ENCODE assay signal across 14 cellular contexts in the genomic region with DNA sequence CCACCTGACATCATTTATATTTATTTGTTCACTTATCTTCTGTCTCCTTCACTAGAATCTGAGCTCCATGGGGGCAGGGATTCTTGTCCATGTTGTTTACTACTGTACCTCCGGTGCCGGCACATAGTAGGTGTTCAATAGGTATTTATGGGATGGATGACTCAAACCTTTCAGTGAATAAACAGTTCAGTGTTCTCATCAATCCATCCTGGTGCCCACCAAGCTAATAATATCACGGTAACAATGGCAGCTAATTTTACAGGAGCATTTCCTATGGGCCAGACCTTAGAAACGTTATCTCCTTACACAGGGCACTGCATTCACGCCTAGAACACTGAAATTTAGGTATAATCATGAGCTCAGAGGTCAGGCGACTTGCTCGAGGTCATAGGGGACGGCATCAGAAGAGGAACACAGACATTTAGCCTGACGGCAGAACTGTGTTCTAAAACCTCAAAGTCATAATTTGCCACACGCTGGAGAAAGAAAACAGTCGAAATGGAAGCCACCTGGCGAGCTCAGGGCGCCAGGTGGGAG. TPM values are rescaled to one million over a fixed set of nuclear protein-coding genes. Genes with fewer than 3 reads are reported as not detected.
A peak's percentile ranks its signal among the peaks of the same experiment; 100 is the strongest.
DNase-seq lines count a peak whose midpoint lies in the region; ATAC-seq, FAIRE-seq and TF ChIP-seq lines count a peak whose summit lies in the region.
"Had no signal": no experiment of that assay in that cellular context is flagged by ENCODE, and none has a peak within 500 bp of the region (broad histone marks: within the 10 kb centered on the region; RNA-seq: fewer than 3 reads in every experiment).

No MANE protein-coding gene starts in this region.

- TF ChIP-seq CTCF in HepG2 (CRISPR knock-in tag; IDR thresholded peaks at IDR 0.05), result no peak
- no peak for TF ChIP-seq CTCF in right lobe of liver (IDR thresholded peaks at IDR 0.05)
- TF ChIP-seq CTCF in HFFc6 (IDR thresholded peaks at IDR 0.05), result no peak

- H3K4me2 ChIP-seq in HepG2 (ENCODE audit: low read depth, low read length), result peak overlapping the region; percentile 49

- no peak for TF ChIP-seq RAD21 in HepG2 (CRISPR knock-in tag; IDR thresholded peaks at IDR 0.05)

- no peak overlapping the region for H3K9ac ChIP-seq in HepG2 (ENCODE audit: insufficient read depth, low read depth, low read length)
- H3K9ac ChIP-seq in iPS-20b (ENCODE audit: low read depth, low read length), result peak overlapping the region; percentile 97

- H3K27me3 ChIP-seq in HepG2 (ENCODE audit: control insufficient read depth in 1 of 2, insufficient read depth in 2 of 2, low read length in 2 of 2), result peaks cover 16 to 68% of the 10 kb centered on the region in 2 experiments
- peaks cover 4 to 22% of the 10 kb centered on the region in 2 donors for H3K27me3 ChIP-seq in right lobe of liver
- peaks cover 15% of the 10 kb centered on the region; the same call in 1 of the 2 replicates for H3K27me3 ChIP-seq in iPS-20b (ENCODE audit: insufficient read depth, low read length)

- CTCF ChIA-PET in HepG2 (lab: Yijun Ruan, JAX; ENCODE audit: low intra/inter-chr PET ratio, low total read pairs), result no interaction called here

- H3K27ac Mint-ChIP-seq in T-helper 17 cell (no peak overlapping the region), HFFc6 (no peak overlapping the region)

- peaks cover 16% of the 10 kb centered on the region for H3K36me3 Mint-ChIP-seq in T-helper 17 cell (ENCODE audit: low read depth)
- no peaks in the 10 kb centered on the region for H3K36me3 Mint-ChIP-seq in HFFc6 (ENCODE audit: low read depth)

- H3K4me3 ChIP-seq in HepG2 (replicated peaks in 1 of 3; ENCODE audit: insufficient read depth in 1 of 3, low read depth in 2 of 3, low read length in 3 of 3) (peak overlapping the region in 1 of 3 experiments; percentile 24; a peak in 1 of 6 replicates), right lobe of liver (no peak overlapping the region), iPS-20b (ENCODE audit: low read length) (peak overlapping the region; percentile 88)

- H2AFZ ChIP-seq in HepG2 (ENCODE audit: low read length), result no peak overlapping the region

- peaks cover 23% of the 10 kb centered on the region for H3K4me1 Mint-ChIP-seq in T-helper 17 cell
- peaks cover 17% of the 10 kb centered on the region for H3K4me1 Mint-ChIP-seq in HFFc6 (ENCODE audit: low read depth)

- no TSS peak for BruUV-seq in HepG2 (replicated peaks; lab: Mats Ljungman, UMichigan)

- no peaks in the 10 kb centered on the region for H3K9me3 Mint-ChIP-seq in HFFc6

- no peaks in the 10 kb centered on the region for H4K20me1 ChIP-seq in HepG2 (ENCODE audit: insufficient read depth, low read length)

- no peaks in the 10 kb centered on the region for H3K36me3 ChIP-seq in HepG2 (replicated peaks in 1 of 2; ENCODE audit: control insufficient read depth in 1 of 2, insufficient read depth in 2 of 2, low read length in 2 of 2)
- no peaks in the 10 kb centered on the region for H3K36me3 ChIP-seq in right lobe of liver
- peaks cover 15% of the 10 kb centered on the region; the same call in 1 of the 2 replicates for H3K36me3 ChIP-seq in iPS-20b (ENCODE audit: insufficient read depth, low read depth, low read length)
- H3K36me3 ChIP-seq: Peyer's patch, thoracic aorta had no signal

- 6% methylated on average over 9 of the region's 13 CpGs for WGBS in HepG2 (ENCODE audit: low lambda C conversion rate)
- 3% methylated on average over 13 of the region's 13 CpGs for WGBS in right lobe of liver (ENCODE audit: insufficient coverage, low coverage, low lambda C conversion rate, missing lambda C conversion rate)

- FAIRE-seq in HepG2 (lab: Jason Lieb, UNC), result no peak
- FAIRE-seq: D721Med had no signal

- TF ChIP-seq POLR2A in HepG2 (IDR thresholded peaks at IDR 0.05; ENCODE audit: insufficient read depth in 1 of 2, low read depth in 2 of 2, low read length in 2 of 2) (no peak), right lobe of liver (IDR thresholded peaks at IDR 0.05) (no peak)

- intact Hi-C loops in HepG2 (cut with micrococcal nuclease; ENCODE audit: unreplicated experiment), result no loop called here
- intact Hi-C loops in right lobe of liver (cut with DNase I), result no loop called here

- TF ChIP-seq EP300 in HepG2 (IDR thresholded peaks at IDR 0.05; ENCODE audit: low read depth in 2 of 2, low read length in 2 of 2) (no peak), HepG2 (CRISPR knock-in tag; IDR thresholded peaks at IDR 0.05; ENCODE audit: borderline replicate concordance) (no peak)

- DNase-seq in HepG2 (ENCODE audit: low spot score), result no peak
- DNase-seq in right lobe of liver, result no peak
- no peak for DNase-seq in T-helper 17 cell
- no peak for DNase-seq in activated CD4-positive, CD25-positive, alpha-beta regulatory T cell (lab: John Stamatoyannopoulos, UW)
- DNase-seq in KG1 (lab: John Stamatoyannopoulos, UW), result no peak
- DNase-seq in HFFc6, result no peak
- DNase-seq: activated effector memory CD4-positive, alpha-beta T cell treated with anti-CD3 and anti-CD28 coated beads, Interleukin-2, amount 50 U/mL, for 16 hours; effector CD8-positive, alpha-beta T cell; Peyer's patch; stimulated activated CD4-positive, alpha-beta T cell treated with anti-CD3 and anti-CD28 coated beads, Interleukin-2, amount 100 ng/mL, for 24 hours had no signal

- POLR2A ChIA-PET in HepG2 (lab: Yijun Ruan, JAX), result interaction anchor here (0.7 kb wide), 1 partner anchor 19 kb away, joined by 3 read pairs; no protein-coding TSS in a partner anchor

- in situ Hi-C loops in HepG2 (cut with HindIII; ENCODE audit: extremely low pct_ligation_motif_present, low pct_unique_long_range_greater_than_20kb), result loop anchor here (10.0 kb wide), 1 partner anchor 65 kb away; no protein-coding TSS in a partner anchor

- H3K27me3 Mint-ChIP-seq in T-helper 17 cell (peaks cover 51% of the 10 kb centered on the region), HFFc6 (ENCODE audit: insufficient read depth) (peaks cover 39% of the 10 kb centered on the region)

- H3K9me3 ChIP-seq in HepG2 (ENCODE audit: low read length) (no peaks in the 10 kb centered on the region), right lobe of liver (no peaks in the 10 kb centered on the region), T-helper 17 cell (ENCODE audit: control insufficient read depth, low read length, poor library complexity, severe bottlenecking) (no peaks in the 10 kb centered on the region), iPS-20b (ENCODE audit: insufficient read depth, low read depth, low read length) (no peaks in the 10 kb centered on the region)
- H3K9me3 ChIP-seq: Peyer's patch, thoracic aorta had no signal

- no peak overlapping the region for H3K27ac ChIP-seq in HepG2 (ENCODE audit: extremely low read length, insufficient read depth, low read length)
- no peak overlapping the region for H3K27ac ChIP-seq in right lobe of liver
- H3K27ac ChIP-seq in iPS-20b (ENCODE audit: low read length), result peak overlapping the region; percentile 72
- H3K27ac ChIP-seq: Peyer's patch, thoracic aorta had no signal

- ATAC-seq in HepG2 (no peak), right lobe of liver (no peak), T-helper 17 cell (no peak), HG03025 (IDR thresholded peaks at IDR 0.05; ENCODE audit: low FRiP score, unreplicated experiment) (no peak)

- no peaks in the 10 kb centered on the region for H3K79me2 ChIP-seq in HepG2 (ENCODE audit: insufficient read depth, low read length)

- H3K4me3 Mint-ChIP-seq in T-helper 17 cell (peak overlapping the region; percentile 83), HFFc6 (no peak overlapping the region)

- H3K4me1 ChIP-seq in HepG2 (ENCODE audit: insufficient read depth, low read length), result peaks cover 15% of the 10 kb centered on the region
- H3K4me1 ChIP-seq in right lobe of liver, result peaks cover 0 to 16% (median 0%) of the 10 kb centered on the region in 4 donors
- H3K4me1 ChIP-seq in iPS-20b (ENCODE audit: insufficient read depth, low read length), result peaks cover 21% of the 10 kb centered on the region; the same call in 1 of the 2 replicates

RNA-seq across cellular contexts. Expression of a gene that starts 1.3 kb away (rescaled TPM):
- 0.02 TPM in 1 of 2 replicates, not detected in the other for total RNA-seq in HepG2 (2016; rRNA removed; fragmentation: Illumina TruSeq; extraction: Trizol)
- total RNA-seq in HepG2 (2016; cell fraction: cytosol; rRNA removed; fragmentation: Illumina TruSeq; extraction: Trizol; ENCODE audit: low read depth), result not detected in 2 replicates
- 0.02 TPM in 1 of 2 replicates, not detected in the other for total RNA-seq in HepG2 (2016; cell fraction: insoluble cytoplasmic fraction; rRNA removed; fragmentation: Illumina TruSeq; extraction: Trizol)
- not detected in 2 replicates for total RNA-seq in HepG2 (2016; cell fraction: membrane; rRNA removed; fragmentation: Illumina TruSeq; extraction: Trizol)
- total RNA-seq in HepG2 (2016; cell fraction: nucleus; rRNA removed; fragmentation: Illumina TruSeq; extraction: Trizol), result not detected in 2 replicates
- polyA plus RNA-seq in HepG2 (2011; rRNA removed), result not detected in 2 replicates
- under 0.01 TPM in 1 of 2 replicates, not detected in the other for polyA plus RNA-seq in HepG2 (2011; cell fraction: cytosol; rRNA removed)
- not detected in 2 replicates for polyA plus RNA-seq in HepG2 (2011; cell fraction: nucleus; rRNA removed)
- polyA plus RNA-seq in HepG2 (2012), result not detected in 2 replicates
- polyA plus RNA-seq in HepG2 (2016; cell fraction: cytosol; fragmentation: Illumina TruSeq; extraction: Trizol; ENCODE audit: low read depth), result not detected in 2 replicates
- polyA plus RNA-seq in HepG2 (2016; cell fraction: insoluble cytoplasmic fraction; fragmentation: Illumina TruSeq; extraction: Trizol; ENCODE audit: low read depth), result not detected in 2 replicates
- not detected in 2 replicates for polyA plus RNA-seq in HepG2 (2016; cell fraction: membrane; fragmentation: Illumina TruSeq; extraction: Trizol; ENCODE audit: low read depth)
- polyA plus RNA-seq in HepG2 (2016; cell fraction: nucleus; fragmentation: Illumina TruSeq; extraction: Trizol; ENCODE audit: insufficient read depth, low read depth), result 0.05 TPM in 1 of 2 replicates, not detected in the other
- polyA minus RNA-seq in HepG2 (2011; rRNA and poly(A)+ RNA removed; ENCODE audit: low replicate concordance), result 0.09 and 0.10 TPM in 2 replicates
- polyA minus RNA-seq in HepG2 (2011; cell fraction: cytosol; rRNA and poly(A)+ RNA removed), result not detected in 2 replicates
- polyA minus RNA-seq in HepG2 (2011; cell fraction: nucleus; rRNA and poly(A)+ RNA removed), result not detected in 2 replicates
- total RNA-seq in right lobe of liver, result not detected
- under 1 TPM in 1 of 2 donors, not detected in 1; 0.17 TPM for total RNA-seq in T-helper 17 cell
- total RNA-seq in HFFc6 (2021; fragmentation: NEBNext Ultra II Directional; extraction: Animal tissue kit (Norgen Biotek cat#: 25700)), result not detected
- total RNA-seq: Peyer's patch had no signal

RNA-seq across cellular contexts. Expression of a gene that starts 9.3 kb away (rescaled TPM):
- 37.6 and 53.8 TPM in 2 replicates for total RNA-seq in HepG2 (2016; rRNA removed; fragmentation: Illumina TruSeq; extraction: Trizol)
- total RNA-seq in HepG2 (2016; cell fraction: cytosol; rRNA removed; fragmentation: Illumina TruSeq; extraction: Trizol; ENCODE audit: low read depth), result 164 and 195 TPM in 2 replicates
- 34.8 and 55.0 TPM in 2 replicates for total RNA-seq in HepG2 (2016; cell fraction: insoluble cytoplasmic fraction; rRNA removed; fragmentation: Illumina TruSeq; extraction: Trizol)
- 127 and 152 TPM in 2 replicates for total RNA-seq in HepG2 (2016; cell fraction: membrane; rRNA removed; fragmentation: Illumina TruSeq; extraction: Trizol)
- 28.6 and 32.6 TPM in 2 replicates for total RNA-seq in HepG2 (2016; cell fraction: nucleus; rRNA removed; fragmentation: Illumina TruSeq; extraction: Trizol)
- polyA plus RNA-seq in HepG2 (2011; rRNA removed), result 51.8 and 53.0 TPM in 2 replicates
- 56.2 and 86.8 TPM in 2 replicates for polyA plus RNA-seq in HepG2 (2011; cell fraction: cytosol; rRNA removed)
- 69.0 and 73.0 TPM in 2 replicates for polyA plus RNA-seq in HepG2 (2011; cell fraction: nucleus; rRNA removed)
- polyA plus RNA-seq in HepG2 (2012), result 33.6 and 38.0 TPM in 2 replicates
- 231 and 260 TPM in 2 replicates for polyA plus RNA-seq in HepG2 (2016; cell fraction: cytosol; fragmentation: Illumina TruSeq; extraction: Trizol; ENCODE audit: low read depth)
- 43.5 and 51.8 TPM in 2 replicates for polyA plus RNA-seq in HepG2 (2016; cell fraction: insoluble cytoplasmic fraction; fragmentation: Illumina TruSeq; extraction: Trizol; ENCODE audit: low read depth)
- 147 and 163 TPM in 2 replicates for polyA plus RNA-seq in HepG2 (2016; cell fraction: membrane; fragmentation: Illumina TruSeq; extraction: Trizol; ENCODE audit: low read depth)
- polyA plus RNA-seq in HepG2 (2016; cell fraction: nucleus; fragmentation: Illumina TruSeq; extraction: Trizol; ENCODE audit: insufficient read depth, low read depth), result 60.5 and 63.4 TPM in 2 replicates
- 65.7 and 126 TPM in 2 replicates for polyA minus RNA-seq in HepG2 (2011; rRNA and poly(A)+ RNA removed; ENCODE audit: low replicate concordance)
- polyA minus RNA-seq in HepG2 (2011; cell fraction: cytosol; rRNA and poly(A)+ RNA removed), result 20.8 and 24.6 TPM in 2 replicates
- 15.5 and 18.3 TPM in 2 replicates for polyA minus RNA-seq in HepG2 (2011; cell fraction: nucleus; rRNA and poly(A)+ RNA removed)
- total RNA-seq in right lobe of liver, result 10 to 100 TPM; 18.0 to 66.4 (median 29.7) TPM
- total RNA-seq in T-helper 17 cell, result 10 to 100 TPM; 23.2 to 28.1 TPM
- 10 to 100 TPM; 31.7 to 48.8 (median 42.2) TPM for total RNA-seq in HFFc6 (2021; fragmentation: NEBNext Ultra II Directional; extraction: Animal tissue kit (Norgen Biotek cat#: 25700))

RNA-seq across cellular contexts. Expression of a gene that starts 26.2 kb away (rescaled TPM):
- total RNA-seq in HepG2 (2016; rRNA removed; fragmentation: Illumina TruSeq; extraction: Trizol) (10.0 and 10.7 TPM in 2 replicates), right lobe of liver (10 to 100 TPM in 4 of 6 experiments, 1 to 10 TPM in 2; 7.0 to 21.1 (median 11.5) TPM), T-helper 17 cell (1 to 10 TPM; 2.7 to 4.2 TPM)
- 21.0 and 25.0 TPM in 2 replicates for total RNA-seq in HepG2 (2016; cell fraction: cytosol; rRNA removed; fragmentation: Illumina TruSeq; extraction: Trizol; ENCODE audit: low read depth)
- 8.7 and 9.5 TPM in 2 replicates for total RNA-seq in HepG2 (2016; cell fraction: insoluble cytoplasmic fraction; rRNA removed; fragmentation: Illumina TruSeq; extraction: Trizol)
- total RNA-seq in HepG2 (2016; cell fraction: membrane; rRNA removed; fragmentation: Illumina TruSeq; extraction: Trizol), result 20.2 and 24.8 TPM in 2 replicates
- 4.0 and 5.2 TPM in 2 replicates for total RNA-seq in HepG2 (2016; cell fraction: nucleus; rRNA removed; fragmentation: Illumina TruSeq; extraction: Trizol)
- 8.0 and 8.1 TPM in 2 replicates for polyA plus RNA-seq in HepG2 (2011; rRNA removed)
- polyA plus RNA-seq in HepG2 (2011; cell fraction: cytosol; rRNA removed), result 7.1 and 10.5 TPM in 2 replicates
- polyA plus RNA-seq in HepG2 (2011; cell fraction: nucleus; rRNA removed), result 3.5 and 4.5 TPM in 2 replicates
- polyA plus RNA-seq in HepG2 (2012), result 2.1 and 2.9 TPM in 2 replicates
- polyA plus RNA-seq in HepG2 (2016; cell fraction: cytosol; fragmentation: Illumina TruSeq; extraction: Trizol; ENCODE audit: low read depth), result 34.0 and 38.4 TPM in 2 replicates
- polyA plus RNA-seq in HepG2 (2016; cell fraction: insoluble cytoplasmic fraction; fragmentation: Illumina TruSeq; extraction: Trizol; ENCODE audit: low read depth), result 11.8 and 12.6 TPM in 2 replicates
- polyA plus RNA-seq in HepG2 (2016; cell fraction: membrane; fragmentation: Illumina TruSeq; extraction: Trizol; ENCODE audit: low read depth), result 23.7 and 27.8 TPM in 2 replicates
- 9.0 and 9.5 TPM in 2 replicates for polyA plus RNA-seq in HepG2 (2016; cell fraction: nucleus; fragmentation: Illumina TruSeq; extraction: Trizol; ENCODE audit: insufficient read depth, low read depth)
- polyA minus RNA-seq in HepG2 (2011; rRNA and poly(A)+ RNA removed; ENCODE audit: low replicate concordance), result 3.3 and 10.2 TPM in 2 replicates
- polyA minus RNA-seq in HepG2 (2011; cell fraction: cytosol; rRNA and poly(A)+ RNA removed), result 2.5 and 3.6 TPM in 2 replicates
- 0.64 and 1.1 TPM in 2 replicates for polyA minus RNA-seq in HepG2 (2011; cell fraction: nucleus; rRNA and poly(A)+ RNA removed)
- 1 to 10 TPM; 2.5 to 4.4 (median 3.6) TPM for total RNA-seq in HFFc6 (2021; fragmentation: NEBNext Ultra II Directional; extraction: Animal tissue kit (Norgen Biotek cat#: 25700))

RNA-seq across cellular contexts. Expression of a gene that starts 35.5 kb away (rescaled TPM):
- total RNA-seq in HepG2 (2016; rRNA removed; fragmentation: Illumina TruSeq; extraction: Trizol) (13.4 and 22.4 TPM in 2 replicates), right lobe of liver (10 to 100 TPM in 4 of 6 experiments, 1 to 10 TPM in 2; 8.7 to 15.3 (median 10.5) TPM), T-helper 17 cell (10 to 100 TPM; 36.2 to 36.5 TPM)
- total RNA-seq in HepG2 (2016; cell fraction: cytosol; rRNA removed; fragmentation: Illumina TruSeq; extraction: Trizol; ENCODE audit: low read depth), result 8.3 and 9.2 TPM in 2 replicates
- total RNA-seq in HepG2 (2016; cell fraction: insoluble cytoplasmic fraction; rRNA removed; fragmentation: Illumina TruSeq; extraction: Trizol), result 13.9 and 21.3 TPM in 2 replicates
- total RNA-seq in HepG2 (2016; cell fraction: membrane; rRNA removed; fragmentation: Illumina TruSeq; extraction: Trizol), result 11.8 and 12.2 TPM in 2 replicates
- total RNA-seq in HepG2 (2016; cell fraction: nucleus; rRNA removed; fragmentation: Illumina TruSeq; extraction: Trizol), result 27.2 and 30.0 TPM in 2 replicates
- 27.9 and 31.2 TPM in 2 replicates for polyA plus RNA-seq in HepG2 (2011; rRNA removed)
- 15.5 and 22.9 TPM in 2 replicates for polyA plus RNA-seq in HepG2 (2011; cell fraction: cytosol; rRNA removed)
- 216 and 281 TPM in 2 replicates for polyA plus RNA-seq in HepG2 (2011; cell fraction: nucleus; rRNA removed)
- 14.5 and 21.6 TPM in 2 replicates for polyA plus RNA-seq in HepG2 (2012)
- polyA plus RNA-seq in HepG2 (2016; cell fraction: cytosol; fragmentation: Illumina TruSeq; extraction: Trizol; ENCODE audit: low read depth), result 6.4 and 7.6 TPM in 2 replicates
- 16.6 and 20.5 TPM in 2 replicates for polyA plus RNA-seq in HepG2 (2016; cell fraction: insoluble cytoplasmic fraction; fragmentation: Illumina TruSeq; extraction: Trizol; ENCODE audit: low read depth)
- 10.7 and 11.0 TPM in 2 replicates for polyA plus RNA-seq in HepG2 (2016; cell fraction: membrane; fragmentation: Illumina TruSeq; extraction: Trizol; ENCODE audit: low read depth)
- polyA plus RNA-seq in HepG2 (2016; cell fraction: nucleus; fragmentation: Illumina TruSeq; extraction: Trizol; ENCODE audit: insufficient read depth, low read depth), result 63.3 and 73.9 TPM in 2 replicates
- 6.4 and 37.9 TPM in 2 replicates for polyA minus RNA-seq in HepG2 (2011; rRNA and poly(A)+ RNA removed; ENCODE audit: low replicate concordance)
- polyA minus RNA-seq in HepG2 (2011; cell fraction: cytosol; rRNA and poly(A)+ RNA removed), result 5.6 and 11.0 TPM in 2 replicates
- polyA minus RNA-seq in HepG2 (2011; cell fraction: nucleus; rRNA and poly(A)+ RNA removed), result 63.7 and 77.4 TPM in 2 replicates
- total RNA-seq in HFFc6 (2021; fragmentation: NEBNext Ultra II Directional; extraction: Animal tissue kit (Norgen Biotek cat#: 25700)), result 10 to 100 TPM; 15.1 to 24.1 (median 18.9) TPM

RNA-seq across cellular contexts. Expression of a gene that starts 36.0 kb away (rescaled TPM):
- total RNA-seq in HepG2 (2016; rRNA removed; fragmentation: Illumina TruSeq; extraction: Trizol) (112 and 118 TPM in 2 replicates), right lobe of liver (10 to 100 TPM in 4 of 6 experiments, 1 to 10 TPM in 2; 6.6 to 23.7 (median 16.0) TPM), T-helper 17 cell (1 to 10 TPM; 1.3 to 2.2 TPM)
- 24.1 and 26.6 TPM in 2 replicates for total RNA-seq in HepG2 (2016; cell fraction: cytosol; rRNA removed; fragmentation: Illumina TruSeq; extraction: Trizol; ENCODE audit: low read depth)
- total RNA-seq in HepG2 (2016; cell fraction: insoluble cytoplasmic fraction; rRNA removed; fragmentation: Illumina TruSeq; extraction: Trizol), result 117 and 122 TPM in 2 replicates
- 42.0 and 46.9 TPM in 2 replicates for total RNA-seq in HepG2 (2016; cell fraction: membrane; rRNA removed; fragmentation: Illumina TruSeq; extraction: Trizol)
- total RNA-seq in HepG2 (2016; cell fraction: nucleus; rRNA removed; fragmentation: Illumina TruSeq; extraction: Trizol), result 44.1 and 50.6 TPM in 2 replicates
- polyA plus RNA-seq in HepG2 (2011; rRNA removed), result 79.1 and 79.3 TPM in 2 replicates
- 111 and 159 TPM in 2 replicates for polyA plus RNA-seq in HepG2 (2011; cell fraction: cytosol; rRNA removed)
- 117 and 119 TPM in 2 replicates for polyA plus RNA-seq in HepG2 (2011; cell fraction: nucleus; rRNA removed)
- 56.3 and 79.3 TPM in 2 replicates for polyA plus RNA-seq in HepG2 (2012)
- 32.5 and 36.0 TPM in 2 replicates for polyA plus RNA-seq in HepG2 (2016; cell fraction: cytosol; fragmentation: Illumina TruSeq; extraction: Trizol; ENCODE audit: low read depth)
- polyA plus RNA-seq in HepG2 (2016; cell fraction: insoluble cytoplasmic fraction; fragmentation: Illumina TruSeq; extraction: Trizol; ENCODE audit: low read depth), result 190 and 198 TPM in 2 replicates
- polyA plus RNA-seq in HepG2 (2016; cell fraction: membrane; fragmentation: Illumina TruSeq; extraction: Trizol; ENCODE audit: low read depth), result 55.6 and 59.6 TPM in 2 replicates
- 151 and 157 TPM in 2 replicates for polyA plus RNA-seq in HepG2 (2016; cell fraction: nucleus; fragmentation: Illumina TruSeq; extraction: Trizol; ENCODE audit: insufficient read depth, low read depth)
- 7.8 and 69.7 TPM in 2 replicates for polyA minus RNA-seq in HepG2 (2011; rRNA and poly(A)+ RNA removed; ENCODE audit: low replicate concordance)
- 28.6 and 33.3 TPM in 2 replicates for polyA minus RNA-seq in HepG2 (2011; cell fraction: cytosol; rRNA and poly(A)+ RNA removed)
- polyA minus RNA-seq in HepG2 (2011; cell fraction: nucleus; rRNA and poly(A)+ RNA removed), result 16.7 and 18.5 TPM in 2 replicates
- total RNA-seq in HFFc6 (2021; fragmentation: NEBNext Ultra II Directional; extraction: Animal tissue kit (Norgen Biotek cat#: 25700)), result 1 to 10 TPM in 2 of 6 experiments, under 1 TPM in 4; 0.66 to 1.7 (median 0.78) TPM
